2 cellular contexts compared by ENCODE assay signal in genomic region chr1:84795213-84795612, GRCh38.
TF ChIP-seq lines count a peak whose summit lies in the region.

No MANE protein-coding gene starts in this region.

TF ChIP-seq in HepG2, 621 proteins besides CTCF, POLR2A, EP300 and RAD21 (continued from another document):
- no peak for TF ChIP-seq PLSCR1 (CRISPR knock-in tag; IDR thresholded peaks at IDR 0.05; ENCODE audit: borderline replicate concordance)

TF ChIP-seq in K562, 482 proteins besides CTCF, POLR2A, EP300 and RAD21 (continued from another document):
- TF ChIP-seq ATF4 (CRISPR knock-in tag; IDR thresholded peaks at IDR 0.05) (0 out of 2 replicates have a peak, but pooled peaks have one; percentile 30), PHF21A (IDR thresholded peaks at IDR 0.05; ENCODE audit: borderline replicate concordance, low read depth) (no peak), ATF3 (IDR thresholded peaks at IDR 0.05) (peak; percentile 42; the same call in 1 of the 2 replicates), ATF3 (CRISPR knock-in tag; conservative IDR thresholded peaks at IDR 0.05) (no peak), CEBPG (CRISPR knock-in tag; IDR thresholded peaks at IDR 0.05) (no peak), CEBPG (tag; conservative IDR thresholded peaks at IDR 0.05 in 1 of 2, IDR thresholded peaks at IDR 0.05 in 1 of 2) (peak; percentile 66 to 67), ARID2 (IDR thresholded peaks at IDR 0.05) (no peak), RFX1 (IDR thresholded peaks at IDR 0.05) (no peak), ZSCAN32 (CRISPR knock-in tag; IDR thresholded peaks at IDR 0.05) (0 out of 2 replicates have a peak, but pooled peaks have one; percentile 49), ZNF318 (IDR thresholded peaks at IDR 0.05; ENCODE audit: borderline replicate concordance in 1 of 2, low read depth in 1 of 2) (no peak)
